13 cellular contexts compared by ENCODE assay signal in the genomic region with DNA sequence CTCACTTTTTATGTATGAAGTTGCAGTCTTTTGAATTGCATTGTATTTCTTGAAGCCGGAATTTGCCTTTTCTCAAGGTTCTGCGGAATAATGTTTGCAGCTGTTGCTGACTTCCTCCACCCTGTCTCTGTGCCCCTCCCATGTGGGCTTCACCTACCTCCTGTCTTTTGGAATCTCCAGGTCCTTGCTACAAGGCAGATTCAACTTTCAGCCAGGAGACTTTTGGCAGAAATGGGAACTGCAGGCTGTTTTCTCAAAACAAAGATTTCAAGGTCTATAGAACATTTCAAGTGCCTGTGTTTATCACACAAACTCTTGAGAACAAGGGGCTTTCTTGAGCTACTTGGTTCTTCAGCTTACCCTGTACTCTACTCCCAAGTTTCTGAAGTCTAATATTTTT. TPM values are rescaled to one million over a fixed set of nuclear protein-coding genes. Genes with fewer than 3 reads are reported as not detected.
DNase-seq lines count a peak whose midpoint lies in the region; ATAC-seq, FAIRE-seq and TF ChIP-seq lines count a peak whose summit lies in the region.
"Had no signal": no experiment of that assay in that cellular context is flagged by ENCODE, and none has a peak within 500 bp of the region (broad histone marks: within the 10 kb centered on the region; RNA-seq: fewer than 3 reads in every experiment).

No MANE protein-coding gene starts in this region.

- H2BK12ac ChIP-seq in neuronal stem cell (ENCODE audit: low read length) = no peak overlapping the region

- TF ChIP-seq POLR2A in adrenal gland (IDR thresholded peaks at IDR 0.05) (no peak), GM12892 (IDR thresholded peaks at IDR 0.05; ENCODE audit: low read depth, low read length) (no peak)

- FAIRE-seq in D721Med (lab: Jason Lieb, UNC) (peak; percentile 53), HTR-8/SVneo (lab: Jason Lieb, UNC) (no peak), GM12892 (lab: Jason Lieb, UNC) (no peak)
- FAIRE-seq: small intestine had no signal

- no peak overlapping the region for H4K8ac ChIP-seq in neuronal stem cell (ENCODE audit: low read depth, low read length)

- DNase-seq in D721Med (ENCODE audit: insufficient read length, low spot score) (no peak), HTR-8/SVneo (ENCODE audit: insufficient read length, low spot score) (peak; percentile 7), adrenal gland (peak in 1 of 7 donors; percentile 7), iPS-NIHi7 (ENCODE audit: extremely low spot score) (peak; percentile 75), neuronal stem cell (ENCODE audit: low spot score) (no peak), GM12892 (ENCODE audit: insufficient read length) (no peak)
- no peak for DNase-seq in CD4-positive, alpha-beta T cell
- DNase-seq: activated T-cell treated with anti-CD3 and anti-CD28 coated beads, Interleukin-2, amount 50 U/mL, for 4 hours; anterior cingulate cortex; small intestine had no signal

- POLR2A ChIA-PET in CD4-positive, alpha-beta T cell (lab: Charles Lee) = interaction anchor here (1.0 kb wide), 1 partner anchor 12 kb away, joined by 3 read pairs; no protein-coding TSS in a partner anchor

- 51 to 69% (median 56%) methylated on average over 2 of the region's 2 CpGs for WGBS in adrenal gland, 4 donors
- WGBS in neuronal stem cell (ENCODE audit: extremely low coverage in 2 of 2, insufficient read length in 2 of 2, insufficient replicate concordance in 1 of 2), 2 donors = no CpG with 5 or more reads among the region's 2 CpGs

- CTCF ChIA-PET in CD4-positive, alpha-beta T cell (lab: Charles Lee) = interaction anchor here (1.3 kb wide), 1 partner anchor 44 kb away, joined by 5 read pairs; no protein-coding TSS in a partner anchor

- no peaks in the 10 kb centered on the region for H3K9me3 Mint-ChIP-seq in CD4-positive, alpha-beta T cell
- H3K9me3 Mint-ChIP-seq: activated T-cell treated with anti-CD3 and anti-CD28 coated beads, Interleukin-2, amount 50 U/mL, for 4 hours had no signal

- no peak overlapping the region for H3K4ac ChIP-seq in neuronal stem cell (ENCODE audit: low read length)

- no peak overlapping the region for H3K14ac ChIP-seq in neuronal stem cell (ENCODE audit: low read length)

- H2BK120ac ChIP-seq in neuronal stem cell (ENCODE audit: low read depth, low read length) = no peak overlapping the region

- H2BK5ac ChIP-seq in neuronal stem cell (ENCODE audit: low read length) = no peak overlapping the region

- peaks cover 4% of the 10 kb centered on the region for H3K79me1 ChIP-seq in neuronal stem cell (ENCODE audit: low read depth, low read length)

- H3K27me3 ChIP-seq in adrenal gland (no peaks in the 10 kb centered on the region), neuronal stem cell (ENCODE audit: control insufficient read depth in 3 of 3, insufficient read depth in 3 of 3, low read depth in 1 of 3, low read length in 3 of 3) (no peaks in the 10 kb centered on the region)
- no peaks in the 10 kb centered on the region for H3K27me3 ChIP-seq in CD4-positive, alpha-beta T cell (ENCODE audit: control insufficient read depth, insufficient read depth, low read length)
- H3K27me3 ChIP-seq: BLaER1 treated with 17β-estradiol and CSF1 and Interleukin-3, amounts not matched to agents 10 nM and 100 nM; tibial nerve had no signal

- no peak overlapping the region for H2AFZ ChIP-seq in neuronal stem cell (ENCODE audit: low read length)

- no peak overlapping the region for H3K4me3 ChIP-seq in adrenal gland
- no peak overlapping the region for H3K4me3 ChIP-seq in neuronal stem cell (ENCODE audit: low read length in 2 of 2)
- H3K4me3 ChIP-seq: BLaER1 treated with 17β-estradiol and CSF1 and Interleukin-3, amounts not matched to agents 10 nM and 100 nM; tibial nerve had no signal

- peaks cover 17% of the 10 kb centered on the region for H3K36me3 Mint-ChIP-seq in CD4-positive, alpha-beta T cell (ENCODE audit: low read depth)

- H3K23ac ChIP-seq in neuronal stem cell (ENCODE audit: low read depth, low read length, poor library complexity) = no peak overlapping the region

- H4K91ac ChIP-seq in neuronal stem cell (ENCODE audit: low read depth, low read length, poor library complexity) = no peak overlapping the region

- no peak overlapping the region for H3K18ac ChIP-seq in neuronal stem cell (ENCODE audit: low read length)

- no peak overlapping the region for H2AK5ac ChIP-seq in neuronal stem cell (ENCODE audit: low read depth, low read length)

- ATAC-seq in CD4-positive, alpha-beta T cell (ENCODE audit: poor library complexity) = no peak
- no peak for ATAC-seq in HG02870 (IDR thresholded peaks at IDR 0.05; ENCODE audit: unreplicated experiment)
- ATAC-seq: activated T-cell treated with anti-CD3 and anti-CD28 coated beads, Interleukin-2, amount 50 U/mL, for 4 hours had no signal

- H3K36me3 ChIP-seq in adrenal gland (replicated peaks in 1 of 2) = no peaks in the 10 kb centered on the region
- peaks cover 3 to 12% of the 10 kb centered on the region in 2 donors for H3K36me3 ChIP-seq in neuronal stem cell (replicated peaks in 1 of 2; ENCODE audit: control insufficient read depth in 2 of 2, insufficient read depth in 2 of 2, low read length in 2 of 2)

- H3K27me3 Mint-ChIP-seq in CD4-positive, alpha-beta T cell = no peaks in the 10 kb centered on the region

- peaks cover 0 to 5% of the 10 kb centered on the region in 2 donors for H3K4me1 ChIP-seq in adrenal gland (replicated peaks in 1 of 2)
- peaks cover 0 to 1% of the 10 kb centered on the region in 2 donors for H3K4me1 ChIP-seq in neuronal stem cell (ENCODE audit: control insufficient read depth in 2 of 2, insufficient read depth in 1 of 2, low read depth in 1 of 2, low read length in 2 of 2)
- H3K4me1 ChIP-seq: BLaER1 treated with 17β-estradiol and CSF1 and Interleukin-3, amounts not matched to agents 10 nM and 100 nM had no signal

- no peak overlapping the region for H3K4me2 ChIP-seq in neuronal stem cell (ENCODE audit: insufficient read depth, low read length, poor library complexity, severe bottlenecking)
- H3K4me2 ChIP-seq: BLaER1 treated with 17β-estradiol and CSF1 and Interleukin-3, amounts not matched to agents 10 nM and 100 nM had no signal

- H2BK15ac ChIP-seq in neuronal stem cell (ENCODE audit: low read length) = no peak overlapping the region

- TF ChIP-seq CTCF in D721Med (IDR thresholded peaks at IDR 0.05; ENCODE audit: insufficient read depth, missing control alignments) = no peak
- peak in 5 of 6 experiments; percentile 11 to 34 (median 19) for TF ChIP-seq CTCF in adrenal gland (IDR thresholded peaks at IDR 0.05)
- no peak for TF ChIP-seq CTCF in CD4-positive, alpha-beta T cell (IDR thresholded peaks at IDR 0.05)

- no peak overlapping the region for H3K4me3 Mint-ChIP-seq in CD4-positive, alpha-beta T cell
- H3K4me3 Mint-ChIP-seq: activated T-cell treated with anti-CD3 and anti-CD28 coated beads, Interleukin-2, amount 50 U/mL, for 4 hours had no signal

- H3K27ac Mint-ChIP-seq in CD4-positive, alpha-beta T cell = no peak overlapping the region

- H3K9me3 ChIP-seq in adrenal gland (replicated peaks in 1 of 3) (no peaks in the 10 kb centered on the region), neuronal stem cell (replicated peaks in 1 of 2; ENCODE audit: control insufficient read depth in 2 of 2, insufficient read depth in 1 of 2, low read depth in 1 of 2, low read length in 2 of 2) (peaks cover 0 to 2% of the 10 kb centered on the region in 2 donors)
- no peaks in the 10 kb centered on the region for H3K9me3 ChIP-seq in CD4-positive, alpha-beta T cell (ENCODE audit: control insufficient read depth, low read length)
- H3K9me3 ChIP-seq: BLaER1 treated with 17β-estradiol and CSF1 and Interleukin-3, amounts not matched to agents 10 nM and 100 nM; tibial nerve had no signal

- intact Hi-C loops in adrenal gland (cut with DNase I) = no loop called here
- intact Hi-C loops in CD4-positive, alpha-beta T cell (cut with DNase I, micrococcal nuclease) = no loop called here

- H3K27ac ChIP-seq in adrenal gland (no peak overlapping the region), neuronal stem cell (replicated peaks; ENCODE audit: low read length) (no peak overlapping the region)
- no peak overlapping the region for H3K27ac ChIP-seq in CD4-positive, alpha-beta T cell (ENCODE audit: low read depth, low read length)
- H3K27ac ChIP-seq: BLaER1 treated with 17β-estradiol and CSF1 and Interleukin-3, amounts not matched to agents 10 nM and 100 nM; tibial nerve had no signal

- peaks cover 38% of the 10 kb centered on the region for H3K4me1 Mint-ChIP-seq in CD4-positive, alpha-beta T cell (ENCODE audit: low read depth)

- no peak overlapping the region for H3K9ac ChIP-seq in neuronal stem cell (ENCODE audit: low read depth, low read length, poor library complexity)
- H3K9ac ChIP-seq: BLaER1 treated with 17β-estradiol and CSF1 and Interleukin-3, amounts not matched to agents 10 nM and 100 nM had no signal

RNA-seq across cellular contexts. Expression of gene ZNF236, which starts 25.6 kb away (rescaled TPM):
- 10 to 100 TPM in 4 of 8 donors, 1 to 10 TPM in 4; 6.1 to 35.2 (median 11.3) TPM for total RNA-seq in adrenal gland
- 1 to 10 TPM; 2.7 to 5.9 (median 4.0) TPM for polyA plus RNA-seq in adrenal gland
- total RNA-seq in CD4-positive, alpha-beta T cell = 10 to 100 TPM; 25.7 to 27.9 TPM
- 7.8 TPM for polyA plus RNA-seq in neuronal stem cell (2013, experiment 1 of 2)
- polyA plus RNA-seq in neuronal stem cell (2013, experiment 2 of 2) = 7.6 TPM
- polyA plus RNA-seq in GM12892 (2012; ENCODE audit: missing spikeins) = 4.7 TPM

Comparison
In these comparisons a context has a peak if more than half of its experiments do, and no peak if none do; other contexts are left out.
1. DNase-seq: peak in HTR-8/SVneo (single experiment) and iPS-NIHi7 (single experiment); none in D721Med (single experiment), CD4-positive, alpha-beta T cell (0 of 10), neuronal stem cell (single experiment) and GM12892 (single experiment).
2. CTCF ChIP-seq: peak in adrenal gland (5 of 6); none in D721Med (single experiment) and CD4-positive, alpha-beta T cell (single experiment).